ENCODE assay signal across 19 cellular contexts in the genomic region with DNA sequence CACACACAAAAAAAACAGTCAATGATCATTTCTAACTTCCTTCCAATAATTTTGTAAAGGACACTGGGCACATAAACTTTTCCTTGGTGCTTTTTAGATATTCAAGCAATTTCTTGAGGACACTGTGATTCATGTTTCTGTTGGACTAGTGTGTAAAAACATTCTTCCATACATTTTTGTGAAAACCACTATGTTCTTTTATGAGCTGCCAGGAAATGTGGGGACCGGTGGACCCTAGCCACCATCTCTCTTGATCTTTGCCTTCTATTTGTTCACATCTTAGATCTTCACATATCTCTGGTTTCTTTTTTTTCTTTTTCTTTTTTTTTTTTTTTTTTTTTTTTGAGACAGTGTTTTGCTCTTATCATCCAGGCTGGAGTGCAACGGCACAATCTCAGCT.
"Had no signal": no experiment of that assay in that cellular context is flagged by ENCODE, and none has a peak within 500 bp of the region (broad histone marks: within the 10 kb centered on the region; RNA-seq: fewer than 3 reads in every experiment).

No MANE protein-coding gene starts in this region.

- H3K9me3 Mint-ChIP-seq: naive thymus-derived CD4-positive, alpha-beta T cell; nephron progenitor cell had no signal

- H3K4me1 ChIP-seq: esophagus muscularis mucosa, foreskin keratinocyte, stomach, transverse colon had no signal

- H3K9me3 ChIP-seq: esophagus muscularis mucosa, stomach, thoracic aorta, transverse colon had no signal

- DNase-seq: effector memory CD4-positive, alpha-beta T cell; foreskin keratinocyte; head of caudate nucleus; hippocampal formation; islet precursor cell; mammary epithelial cell; naive thymus-derived CD4-positive, alpha-beta T cell; nephron progenitor cell; stimulated activated CD4-positive, alpha-beta T cell treated with anti-CD3 and anti-CD28 coated beads, Interleukin-2, amount 100 ng/mL, for 24 hours; stimulated activated naive CD4-positive, alpha-beta T cell; stomach; substantia nigra; transverse colon had no signal

- H3K4me3 ChIP-seq: esophagus muscularis mucosa, skin epidermis, stomach, thoracic aorta, transverse colon had no signal

- H3K27me3 ChIP-seq: esophagus muscularis mucosa, foreskin keratinocyte, stomach, transverse colon had no signal

- H3K36me3 Mint-ChIP-seq: naive thymus-derived CD4-positive, alpha-beta T cell had no signal

- H3K27ac Mint-ChIP-seq: naive thymus-derived CD4-positive, alpha-beta T cell; nephron progenitor cell had no signal

- H3K27ac ChIP-seq: epithelial cell of prostate, esophagus muscularis mucosa, foreskin keratinocyte, skin epidermis, stomach, thoracic aorta, transverse colon had no signal

- ATAC-seq: foreskin keratinocyte; left lobe of liver; naive thymus-derived CD4-positive, alpha-beta T cell; sciatic nerve had no signal

- H3K4me3 Mint-ChIP-seq: naive thymus-derived CD4-positive, alpha-beta T cell; nephron progenitor cell had no signal

- H3K4me1 Mint-ChIP-seq: naive thymus-derived CD4-positive, alpha-beta T cell; nephron progenitor cell had no signal

- H3K36me3 ChIP-seq: esophagus muscularis mucosa, stomach, thoracic aorta, transverse colon had no signal
